8 cellular contexts compared by ENCODE assay signal in the genomic region with DNA sequence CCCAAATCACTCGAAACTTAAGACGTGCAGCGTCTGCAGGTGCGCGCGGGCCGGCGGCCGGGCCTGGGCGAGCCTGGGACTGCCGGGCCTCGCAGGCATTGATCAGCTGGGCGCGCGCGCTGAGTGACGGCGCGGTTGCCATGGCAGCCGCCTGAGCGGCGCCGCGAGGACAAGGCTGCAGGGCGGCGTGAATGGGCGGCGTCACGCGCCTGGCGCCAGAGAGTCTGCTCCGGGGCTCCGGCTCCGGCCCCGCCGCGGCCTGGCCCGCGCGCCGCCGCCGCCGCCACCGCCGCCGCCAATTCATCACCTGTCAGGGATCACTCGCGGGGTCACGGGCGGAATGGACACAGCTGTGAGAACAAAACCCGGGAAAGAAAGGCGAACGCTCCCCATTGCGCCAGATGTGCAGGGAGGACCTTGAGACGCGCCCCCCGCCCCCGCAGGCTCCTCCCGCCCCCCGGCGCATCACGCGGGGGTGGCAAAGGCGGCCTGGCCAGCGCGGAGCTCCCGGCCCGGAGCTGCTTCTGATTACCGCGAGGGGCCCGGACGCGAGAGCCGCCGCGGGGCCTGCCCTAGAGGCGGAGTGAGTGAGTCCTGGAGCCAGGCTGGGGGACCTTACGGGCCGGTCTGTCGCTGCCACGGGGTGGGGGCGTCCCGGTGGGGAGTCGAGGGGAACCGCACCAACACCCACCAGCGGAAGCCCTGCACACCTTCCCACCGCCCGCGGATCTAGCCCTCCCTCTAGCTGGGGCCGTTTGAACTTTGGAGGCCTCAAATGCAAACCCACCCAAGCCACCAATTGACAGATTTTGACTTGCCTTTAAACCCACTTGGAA. TPM values are rescaled to one million over a fixed set of nuclear protein-coding genes. Genes with fewer than 3 reads are reported as not detected.
DNase-seq lines count a peak whose midpoint lies in the region; ATAC-seq and TF ChIP-seq lines count a peak whose summit lies in the region.

No MANE protein-coding gene starts in this region.

- intact Hi-C loops in PC-9 (cut with micrococcal nuclease; ENCODE audit: unreplicated experiment) (no loop called here), esophagus muscularis mucosa (cut with DNase I) (no loop called here)

- H3K9me3 ChIP-seq in PC-9 (ENCODE audit: insufficient read depth, low read depth) = 0 out of 2 replicates have a peak, but pooled peaks cover 6% of the 10 kb centered on the region
- H3K9me3 ChIP-seq in esophagus muscularis mucosa = peaks cover 0 to 10% (median 5%) of the 10 kb centered on the region in 4 donors
- H3K9me3 ChIP-seq in muscle layer of duodenum (ENCODE audit: control insufficient read depth in 1 of 2, low read length in 2 of 2) = peaks cover 5 to 7% of the 10 kb centered on the region in 2 donors

- no peaks in the 10 kb centered on the region for H4K20me1 ChIP-seq in PC-9 (ENCODE audit: insufficient read depth)

- no peak for TF ChIP-seq CTCF in PC-9 (conservative IDR thresholded peaks at IDR 0.05)
- peak in 2 of 3 experiments; percentile 6 to 11 for TF ChIP-seq CTCF in esophagus muscularis mucosa (IDR thresholded peaks at IDR 0.05)

- 0 out of 2 replicates have a peak, but pooled peaks cover 3% of the 10 kb centered on the region for H3F3A ChIP-seq in PC-9 (ENCODE audit: insufficient read depth, low read depth)

- in situ Hi-C loops in KBM-7 (cut with MboI; ENCODE audit: low pct_unique_long_range_greater_than_20kb, low sequenced_read_pairs) = no loop called here

- TF ChIP-seq EP300 in esophagus muscularis mucosa (IDR thresholded peaks at IDR 0.05) = no peak

- no peak overlapping the region for H2AFZ ChIP-seq in PC-9

- CTCF ChIA-PET in PC-9 (lab: Charles Lee) = no interaction called here

- H3K4me1 ChIP-seq in PC-9 (replicated peaks; ENCODE audit: insufficient read depth) = no peaks in the 10 kb centered on the region; the same call in 1 of the 2 replicates
- H3K4me1 ChIP-seq in esophagus muscularis mucosa = peaks cover 38 to 59% (median 53%) of the 10 kb centered on the region in 4 donors
- H3K4me1 ChIP-seq in muscle layer of duodenum (ENCODE audit: control insufficient read depth in 1 of 2, insufficient read depth in 2 of 2, low read length in 2 of 2) = peaks cover 9 to 17% of the 10 kb centered on the region in 2 donors

- H3K36me3 ChIP-seq in PC-9 (ENCODE audit: low read depth) (no peaks in the 10 kb centered on the region), esophagus muscularis mucosa (no peaks in the 10 kb centered on the region), muscle layer of duodenum (ENCODE audit: control insufficient read depth in 1 of 2, insufficient read depth in 2 of 2, low read length in 2 of 2) (no peaks in the 10 kb centered on the region)

- DNase-seq in DMS 273 treated with DMSO at 0.1 percent for 48 hours (lab: John Stamatoyannopoulos, UW) (peak; percentile 85), KBM-7 (peak; percentile 89), PC-9 (peak; percentile 41 to 82), esophagus muscularis mucosa (ENCODE audit: extremely low spot score) (peak; percentile 96)
- DNase-seq in activated T-cell treated with anti-CD3 and anti-CD28 coated beads, Interleukin-2, amount 50 U/mL, for 48 hours = peak; percentile 87 to 90
- DNase-seq in stimulated activated CD8-positive, alpha-beta memory T cell treated with anti-CD3 and anti-CD28 coated beads, Interleukin-7, amount 100 ng/mL, for 48 hours (ENCODE audit: extremely low read depth in 1 of 2, low read depth in 1 of 2) = peak; percentile 80

- POLR2A ChIA-PET in PC-9 (lab: Charles Lee; ENCODE audit: unreplicated experiment) = no interaction called here

- no peaks in the 10 kb centered on the region for H3K9me2 ChIP-seq in PC-9 (ENCODE audit: insufficient read depth)

- no peak overlapping the region for H3K4me3 ChIP-seq in PC-9
- peak overlapping the region; percentile 72 to 86 (median 73) for H3K4me3 ChIP-seq in esophagus muscularis mucosa
- peak overlapping the region; percentile 61 to 86 for H3K4me3 ChIP-seq in muscle layer of duodenum (ENCODE audit: low read depth in 1 of 2, low read length in 2 of 2)

- TF ChIP-seq POLR2A in esophagus muscularis mucosa (IDR thresholded peaks at IDR 0.05; ENCODE audit: low read depth) = peak; percentile 40

- BruUV-seq in PC-9 (replicated peaks; lab: Mats Ljungman, UMichigan) = no TSS peak

- peak; percentile 67 for ATAC-seq in GM21723 (IDR thresholded peaks at IDR 0.05; ENCODE audit: unreplicated experiment)

- H3K27me3 ChIP-seq in PC-9 (ENCODE audit: insufficient read depth, low read depth) (peaks cover 74% of the 10 kb centered on the region), esophagus muscularis mucosa (no peaks in the 10 kb centered on the region), muscle layer of duodenum (ENCODE audit: low read depth, low read length) (no peaks in the 10 kb centered on the region)

- H3K79me2 ChIP-seq in PC-9 (ENCODE audit: low read depth) = no peaks in the 10 kb centered on the region

- H3K4me2 ChIP-seq in PC-9 = peak overlapping the region; percentile 64; the same call in 1 of the 2 replicates

- no peak overlapping the region for H3K27ac ChIP-seq in PC-9
- H3K27ac ChIP-seq in esophagus muscularis mucosa (replicated peaks in 1 of 4) = peak overlapping the region; percentile 98 to 99 (median 98)
- H3K27ac ChIP-seq in muscle layer of duodenum (ENCODE audit: low read length) = peak overlapping the region; percentile 88

- under 1% methylated on average over 38 of the region's 91 CpGs for WGBS in esophagus muscularis mucosa

RNA-seq across cellular contexts. Expression of a gene that starts 2.9 kb away (rescaled TPM):
- 0.61 and 0.95 TPM in 2 replicates for total RNA-seq in PC-9 (2021)
- total RNA-seq in esophagus muscularis mucosa = 100 to 1,000 TPM; 149 to 254 (median 187) TPM

Comparison
In these comparisons a context has a peak if more than half of its experiments do, and no peak if none do; other contexts are left out.
1. RNA of a gene that starts 2.9 kb away (total RNA-seq): 149 to 254 TPM in esophagus muscularis mucosa; 0.61 to 0.95 TPM in PC-9; every median in the first group is over 10 times any median in the second.
2. Peak in every context shown above with its lines, with median percentiles within 50 percentile points of each other: DNase-seq.